Comparison of ENCODE assay signal across 32 cellular contexts in genomic region chr19:808176-808741, GRCh38. TPM values are rescaled to one million over a fixed set of nuclear protein-coding genes. Genes with fewer than 3 reads are reported as not detected.
DNase-seq lines count a peak whose midpoint lies in the region; ATAC-seq and TF ChIP-seq lines count a peak whose summit lies in the region.
"Had no signal": no experiment of that assay in that cellular context is flagged by ENCODE, and none has a peak within 500 bp of the region (broad histone marks: within the 10 kb centered on the region; RNA-seq: fewer than 3 reads in every experiment).

No MANE protein-coding gene starts in this region.

- no peak overlapping the region for H3K4me3 ChIP-seq in H7 (ENCODE audit: insufficient read depth, low read depth, low read length)
- H3K4me3 ChIP-seq in endodermal cell (ENCODE audit: low read length): no peak overlapping the region
- H3K4me3 ChIP-seq in osteoblast (ENCODE audit: insufficient read depth, low read length): no peak overlapping the region
- H3K4me3 ChIP-seq in hepatocyte: no peak overlapping the region
- H3K4me3 ChIP-seq: ascending aorta, HAP-1, pancreas, SJSA1, transverse colon had no signal

- DNase-seq in CD4-positive, alpha-beta T cell: no peak
- DNase-seq in H7 (peak; percentile 75), endodermal cell (peak; percentile 54), osteoblast (ENCODE audit: insufficient read length, low spot score, missing footprints) (peak; percentile 89), hepatocyte (ENCODE audit: low spot score) (no peak)
- no peak for DNase-seq in activated naive CD4-positive, alpha-beta T cell treated with anti-CD3 and anti-CD28 coated beads for 36 hours
- DNase-seq: activated CD4-positive, CD25-positive, alpha-beta regulatory T cell treated with anti-CD3 and anti-CD28 coated beads, Interleukin-2, amount 50 U/mL, for 72 hours; activated CD8-positive, alpha-beta T cell treated with anti-CD3 and anti-CD28 coated beads for 36 hours; activated effector memory CD4-positive, alpha-beta T cell treated with Interleukin-2 at 50 U/mL for 16 hours; activated naive CD8-positive, alpha-beta T cell treated with anti-CD3 and anti-CD28 coated beads, Interleukin-2, amount 10 ng/mL, durations not matched to agents 7 days and 5 days; left ventricle myocardium superior; natural killer cell; NCI-H1436; NCI-H2107; NCI-H446; NCI-H774; stimulated activated CD4-positive, alpha-beta T cell treated with anti-CD3 and anti-CD28 coated beads, Interleukin-2, amount 100 ng/mL, for 24 hours; transverse colon had no signal

- H3K4me1 ChIP-seq in endodermal cell (ENCODE audit: control insufficient read depth, insufficient read depth, low read length): no peaks in the 10 kb centered on the region
- no peaks in the 10 kb centered on the region for H3K4me1 ChIP-seq in osteoblast (ENCODE audit: insufficient read depth, low read length)
- no peaks in the 10 kb centered on the region for H3K4me1 ChIP-seq in hepatocyte (ENCODE audit: insufficient read depth)
- H3K4me1 ChIP-seq: ascending aorta, HAP-1, pancreas, SJSA1 had no signal

- peaks cover 13% of the 10 kb centered on the region for H3K4me1 Mint-ChIP-seq in CD4-positive, alpha-beta T cell (ENCODE audit: low read depth)
- no peaks in the 10 kb centered on the region for H3K4me1 Mint-ChIP-seq in endodermal cell
- H3K4me1 Mint-ChIP-seq in activated naive CD4-positive, alpha-beta T cell treated with anti-CD3 and anti-CD28 coated beads for 36 hours (ENCODE audit: low read depth): no peaks in the 10 kb centered on the region

- H3K79me2 ChIP-seq in osteoblast (ENCODE audit: insufficient read depth, low read length) (peaks cover 77% of the 10 kb centered on the region), hepatocyte (peaks cover 64% of the 10 kb centered on the region)

- CTCF ChIA-PET in CD4-positive, alpha-beta T cell (lab: Charles Lee): no interaction called here
- CTCF ChIA-PET in activated naive CD4-positive, alpha-beta T cell treated with anti-CD3 and anti-CD28 coated beads for 36 hours (lab: Charles Lee): no interaction called here

- H3K27ac Mint-ChIP-seq in CD4-positive, alpha-beta T cell: peak overlapping the region; percentile 58
- peak overlapping the region; percentile 88 for H3K27ac Mint-ChIP-seq in endodermal cell
- H3K27ac Mint-ChIP-seq in activated naive CD4-positive, alpha-beta T cell treated with anti-CD3 and anti-CD28 coated beads for 36 hours: no peak overlapping the region
- H3K27ac Mint-ChIP-seq: activated CD8-positive, alpha-beta T cell treated with anti-CD3 and anti-CD28 coated beads for 36 hours; dendritic cell treated with granulocyte-macrophage colony-stimulating factor and Interleukin-4, amounts not matched to agents 40 ng/mL and 50 ng/mL, for 4 days had no signal

- no peak overlapping the region for H2AFZ ChIP-seq in osteoblast (ENCODE audit: low read length)
- no peak overlapping the region for H2AFZ ChIP-seq in hepatocyte

- no peak overlapping the region for H3K9ac ChIP-seq in endodermal cell (ENCODE audit: extremely low read depth, low read length, poor library complexity, severe bottlenecking)

- POLR2A ChIA-PET in CD4-positive, alpha-beta T cell (lab: Charles Lee): no interaction called here

- H3K4me3 Mint-ChIP-seq in CD4-positive, alpha-beta T cell: peak overlapping the region; percentile 4
- no peak overlapping the region for H3K4me3 Mint-ChIP-seq in endodermal cell
- no peak overlapping the region for H3K4me3 Mint-ChIP-seq in activated naive CD4-positive, alpha-beta T cell treated with anti-CD3 and anti-CD28 coated beads for 36 hours
- H3K4me3 Mint-ChIP-seq: activated CD8-positive, alpha-beta T cell treated with anti-CD3 and anti-CD28 coated beads for 36 hours; activated naive CD8-positive, alpha-beta T cell treated with anti-CD3 and anti-CD28 coated beads, Interleukin-2, amount 10 ng/mL, durations not matched to agents 7 days and 5 days; dendritic cell treated with granulocyte-macrophage colony-stimulating factor and Interleukin-4, amounts not matched to agents 40 ng/mL and 50 ng/mL, for 4 days; natural killer cell had no signal

- H3K9me3 ChIP-seq in CD4-positive, alpha-beta T cell (ENCODE audit: control insufficient read depth, low read length): no peaks in the 10 kb centered on the region
- H3K9me3 ChIP-seq in endodermal cell (ENCODE audit: control insufficient read depth, low read length): no peaks in the 10 kb centered on the region
- no peaks in the 10 kb centered on the region for H3K9me3 ChIP-seq in osteoblast (ENCODE audit: low read depth, low read length)
- no peaks in the 10 kb centered on the region for H3K9me3 ChIP-seq in hepatocyte (ENCODE audit: low read depth)
- H3K9me3 ChIP-seq: ascending aorta, HAP-1, pancreas, SJSA1, transverse colon had no signal

- H3K36me3 Mint-ChIP-seq in CD4-positive, alpha-beta T cell (ENCODE audit: low read depth): peaks cover 54% of the 10 kb centered on the region
- H3K36me3 Mint-ChIP-seq in endodermal cell (ENCODE audit: low read depth): peaks cover 64% of the 10 kb centered on the region
- H3K36me3 Mint-ChIP-seq in activated naive CD4-positive, alpha-beta T cell treated with anti-CD3 and anti-CD28 coated beads for 36 hours (ENCODE audit: low read depth): peaks cover 51% of the 10 kb centered on the region

- H3K27me3 ChIP-seq in CD4-positive, alpha-beta T cell (ENCODE audit: control insufficient read depth, insufficient read depth, low read length): no peaks in the 10 kb centered on the region
- H3K27me3 ChIP-seq in H7 (ENCODE audit: control insufficient read depth, insufficient read depth, low read length): no peaks in the 10 kb centered on the region
- no peaks in the 10 kb centered on the region for H3K27me3 ChIP-seq in endodermal cell (ENCODE audit: control insufficient read depth, insufficient read depth, low read length, poor library complexity, severe bottlenecking)
- no peaks in the 10 kb centered on the region for H3K27me3 ChIP-seq in osteoblast (ENCODE audit: insufficient read depth, low read length)
- H3K27me3 ChIP-seq in hepatocyte: no peaks in the 10 kb centered on the region
- H3K27me3 ChIP-seq: ascending aorta, pancreas, SJSA1, transverse colon had no signal

- H3K9me2 ChIP-seq in hepatocyte (replicated peaks; ENCODE audit: insufficient read depth): no peaks in the 10 kb centered on the region

- H4K20me1 ChIP-seq in osteoblast (ENCODE audit: insufficient read depth, low read length): peaks cover 75% of the 10 kb centered on the region
- H4K20me1 ChIP-seq in hepatocyte (ENCODE audit: insufficient read depth, poor library complexity, severe bottlenecking): peaks cover 82% of the 10 kb centered on the region

- no peak overlapping the region for H3K4me2 ChIP-seq in osteoblast (ENCODE audit: insufficient read depth, low read length)
- no peak overlapping the region for H3K4me2 ChIP-seq in hepatocyte

- no peak overlapping the region for H3K27ac ChIP-seq in CD4-positive, alpha-beta T cell (ENCODE audit: low read depth, low read length)
- H3K27ac ChIP-seq in endodermal cell (ENCODE audit: low read depth, low read length) (no peak overlapping the region), osteoblast (ENCODE audit: low read depth, low read length) (no peak overlapping the region), hepatocyte (no peak overlapping the region)
- H3K27ac ChIP-seq: ascending aorta, C4-2B, pancreas, SJSA1, transverse colon had no signal

- no peaks in the 10 kb centered on the region for H3K9me3 Mint-ChIP-seq in CD4-positive, alpha-beta T cell
- H3K9me3 Mint-ChIP-seq in endodermal cell: no peaks in the 10 kb centered on the region
- no peaks in the 10 kb centered on the region for H3K9me3 Mint-ChIP-seq in activated naive CD4-positive, alpha-beta T cell treated with anti-CD3 and anti-CD28 coated beads for 36 hours
- H3K9me3 Mint-ChIP-seq: activated CD8-positive, alpha-beta T cell treated with anti-CD3 and anti-CD28 coated beads for 36 hours; activated naive CD8-positive, alpha-beta T cell treated with anti-CD3 and anti-CD28 coated beads, Interleukin-2, amount 10 ng/mL, durations not matched to agents 7 days and 5 days; dendritic cell treated with granulocyte-macrophage colony-stimulating factor and Interleukin-4, amounts not matched to agents 40 ng/mL and 50 ng/mL, for 4 days; natural killer cell had no signal

- intact Hi-C loops in CD4-positive, alpha-beta T cell (cut with DNase I, micrococcal nuclease): no loop called here
- intact Hi-C loops in activated naive CD4-positive, alpha-beta T cell treated with anti-CD3 and anti-CD28 coated beads for 36 hours (cut with micrococcal nuclease): no loop called here

- WGBS in endodermal cell (ENCODE audit: insufficient coverage in 1 of 2, insufficient read length in 1 of 2), 2 experiments: 96 to 97% methylated on average over 25 to 45 of the region's 45 CpGs
- 96% methylated on average over 25 of the region's 45 CpGs for WGBS in hepatocyte (ENCODE audit: low lambda C conversion rate, missing lambda C conversion rate)

- ATAC-seq in CD4-positive, alpha-beta T cell (ENCODE audit: poor library complexity): no peak
- ATAC-seq in GM21529 (IDR thresholded peaks at IDR 0.05; ENCODE audit: unreplicated experiment): no peak
- ATAC-seq: activated CD8-positive, alpha-beta T cell treated with anti-CD3 and anti-CD28 coated beads for 36 hours; left ventricle myocardium superior; natural killer cell; pancreas had no signal

- H3K27me3 Mint-ChIP-seq in CD4-positive, alpha-beta T cell: no peaks in the 10 kb centered on the region
- no peaks in the 10 kb centered on the region for H3K27me3 Mint-ChIP-seq in endodermal cell (ENCODE audit: insufficient read depth)
- no peaks in the 10 kb centered on the region for H3K27me3 Mint-ChIP-seq in activated naive CD4-positive, alpha-beta T cell treated with anti-CD3 and anti-CD28 coated beads for 36 hours (ENCODE audit: low read depth)
- H3K27me3 Mint-ChIP-seq: activated CD8-positive, alpha-beta T cell treated with anti-CD3 and anti-CD28 coated beads for 36 hours; activated naive CD8-positive, alpha-beta T cell treated with anti-CD3 and anti-CD28 coated beads, Interleukin-2, amount 10 ng/mL, durations not matched to agents 7 days and 5 days; dendritic cell treated with granulocyte-macrophage colony-stimulating factor and Interleukin-4, amounts not matched to agents 40 ng/mL and 50 ng/mL, for 4 days had no signal

- peaks cover 44% of the 10 kb centered on the region for H3K36me3 ChIP-seq in H7 (replicated peaks; ENCODE audit: control insufficient read depth, insufficient read depth, low read length)
- H3K36me3 ChIP-seq in endodermal cell (ENCODE audit: control insufficient read depth, insufficient read depth, low read length): peaks cover 84% of the 10 kb centered on the region
- peaks cover 87% of the 10 kb centered on the region for H3K36me3 ChIP-seq in osteoblast (ENCODE audit: insufficient read depth, low read length)
- peaks cover 5% of the 10 kb centered on the region for H3K36me3 ChIP-seq in hepatocyte (replicated peaks; ENCODE audit: insufficient read depth, low read depth)

- TF ChIP-seq CTCF in CD4-positive, alpha-beta T cell (IDR thresholded peaks at IDR 0.05): no peak
- TF ChIP-seq CTCF in endodermal cell (conservative IDR thresholded peaks at IDR 0.05) (no peak), osteoblast (IDR thresholded peaks at IDR 0.05; ENCODE audit: extremely low read depth, low read depth, low read length) (no peak), hepatocyte (IDR thresholded peaks at IDR 0.05; ENCODE audit: poor library complexity) (no peak)

RNA-seq across cellular contexts. Expression of gene PTBP1, which starts 11.0 kb away (rescaled TPM):
- total RNA-seq in CD4-positive, alpha-beta T cell: 100 to 1,000 TPM; 246 to 252 TPM
- total RNA-seq in H7 (2014; rRNA removed; shearing (Covaris generic)): 460 and 481 TPM in 2 replicates
- 100 to 1,000 TPM; 647 to 694 TPM for total RNA-seq in endodermal cell
- 360 TPM for polyA plus RNA-seq in endodermal cell (2013, experiment 1 of 2)
- 328 TPM for polyA plus RNA-seq in endodermal cell (2013, experiment 2 of 2)
- total RNA-seq in osteoblast: 106 and 124 TPM in 2 replicates
- total RNA-seq in activated naive CD4-positive, alpha-beta T cell treated with anti-CD3 and anti-CD28 coated beads for 36 hours: 100 to 1,000 TPM; 510 to 532 TPM
- total RNA-seq in hepatocyte: 144 and 178 TPM in 2 replicates
- polyA plus RNA-seq in hepatocyte: 204 and 219 TPM in 2 replicates

RNA-seq across cellular contexts. Expression of gene PLPPR3, which starts 13.5 kb away (rescaled TPM):
- not detected for total RNA-seq in CD4-positive, alpha-beta T cell
- 52.0 and 53.8 TPM in 2 replicates for total RNA-seq in H7 (2014; rRNA removed; shearing (Covaris generic))
- total RNA-seq in endodermal cell (100 to 1,000 TPM; 110 to 111 TPM), osteoblast (0.36 TPM in 1 of 2 replicates, not detected in the other), hepatocyte (7.6 and 11.1 TPM in 2 replicates)
- polyA plus RNA-seq in endodermal cell (2013, experiment 1 of 2): 157 TPM
- 150 TPM for polyA plus RNA-seq in endodermal cell (2013, experiment 2 of 2)
- not detected for total RNA-seq in activated naive CD4-positive, alpha-beta T cell treated with anti-CD3 and anti-CD28 coated beads for 36 hours
- polyA plus RNA-seq in hepatocyte: 11.4 and 11.7 TPM in 2 replicates
- total RNA-seq: activated CD8-positive, alpha-beta T cell treated with anti-CD3 and anti-CD28 coated beads for 36 hours; activated naive CD8-positive, alpha-beta T cell treated with anti-CD3 and anti-CD28 coated beads, Interleukin-2, amount 10 ng/mL, durations not matched to agents 7 days and 5 days; ascending aorta; cardiac septum; HT1080; left ventricle myocardium superior; mononuclear cell; natural killer cell; T-helper 1 cell treated with Interleukin-12 subunit alpha and Interleukin-12 subunit beta and Interleukin-4 antibody, amounts not matched to agents 30 ng/mL and 1 ng/mL, for 36 hours; transverse colon had no signal

RNA-seq across cellular contexts. Expression of gene AZU1, which starts 19.4 kb away (rescaled TPM):
- total RNA-seq in CD4-positive, alpha-beta T cell: under 1 TPM; 0.47 to 0.49 TPM
- total RNA-seq in H7 (2014; rRNA removed; shearing (Covaris generic)): 0.85 and 1.3 TPM in 2 replicates
- total RNA-seq in endodermal cell (1 to 10 TPM; 2.5 to 3.7 TPM), osteoblast (not detected in 2 replicates), hepatocyte (not detected in 2 replicates)
- polyA plus RNA-seq in endodermal cell (2013, experiment 1 of 2): 1.2 TPM
- polyA plus RNA-seq in endodermal cell (2013, experiment 2 of 2): 1.2 TPM
- total RNA-seq in activated naive CD4-positive, alpha-beta T cell treated with anti-CD3 and anti-CD28 coated beads for 36 hours: not detected
- 0.94 TPM in 1 of 2 replicates, not detected in the other for polyA plus RNA-seq in hepatocyte
- total RNA-seq: activated CD8-positive, alpha-beta T cell treated with anti-CD3 and anti-CD28 coated beads for 36 hours; ascending aorta; Daoy; HT1080; left ventricle myocardium superior; pancreas; SJSA1; T-helper 1 cell treated with Interleukin-12 subunit alpha and Interleukin-12 subunit beta and Interleukin-4 antibody, amounts not matched to agents 30 ng/mL and 1 ng/mL, for 36 hours; transverse colon had no signal
- polyA plus RNA-seq: fibroblast of lung had no signal

RNA-seq across cellular contexts. Expression of gene PRTN3, which starts 32.5 kb away (rescaled TPM):
- total RNA-seq in CD4-positive, alpha-beta T cell: not detected
- 0.66 TPM in 1 of 2 replicates, not detected in the other for total RNA-seq in H7 (2014; rRNA removed; shearing (Covaris generic))
- not detected for total RNA-seq in endodermal cell
- 0.61 TPM for polyA plus RNA-seq in endodermal cell (2013, experiment 1 of 2)
- polyA plus RNA-seq in endodermal cell (2013, experiment 2 of 2): 0.29 TPM
- total RNA-seq in osteoblast: not detected in 2 replicates
- total RNA-seq in activated naive CD4-positive, alpha-beta T cell treated with anti-CD3 and anti-CD28 coated beads for 36 hours: not detected
- total RNA-seq in hepatocyte: not detected in 2 replicates
- not detected in 2 replicates for polyA plus RNA-seq in hepatocyte
- total RNA-seq: activated CD8-positive, alpha-beta T cell treated with anti-CD3 and anti-CD28 coated beads for 36 hours; activated naive CD8-positive, alpha-beta T cell treated with anti-CD3 and anti-CD28 coated beads, Interleukin-2, amount 10 ng/mL, durations not matched to agents 7 days and 5 days; ascending aorta; Daoy; fibroblast of lung; HT1080; left ventricle myocardium superior; SJSA1; T-helper 1 cell treated with Interleukin-12 subunit alpha and Interleukin-12 subunit beta and Interleukin-4 antibody, amounts not matched to agents 30 ng/mL and 1 ng/mL, for 36 hours; transverse colon had no signal
- polyA plus RNA-seq: AG04450, fibroblast of lung had no signal

RNA-seq across cellular contexts. Expression of gene ELANE, which starts 43.8 kb away (rescaled TPM):
- not detected for total RNA-seq in CD4-positive, alpha-beta T cell
- total RNA-seq in H7 (2014; rRNA removed; shearing (Covaris generic)): not detected in 2 replicates
- total RNA-seq in endodermal cell: not detected
- polyA plus RNA-seq in endodermal cell (2013, experiment 1 of 2): not detected
- polyA plus RNA-seq in endodermal cell (2013, experiment 2 of 2): not detected
- total RNA-seq in osteoblast: 0.36 and 0.59 TPM in 2 replicates
- total RNA-seq in activated naive CD4-positive, alpha-beta T cell treated with anti-CD3 and anti-CD28 coated beads for 36 hours: not detected
- 0.83 and 1.2 TPM in 2 replicates for total RNA-seq in hepatocyte
- 0.81 and 3.0 TPM in 2 replicates for polyA plus RNA-seq in hepatocyte
- total RNA-seq: activated CD8-positive, alpha-beta T cell treated with anti-CD3 and anti-CD28 coated beads for 36 hours; activated naive CD8-positive, alpha-beta T cell treated with anti-CD3 and anti-CD28 coated beads, Interleukin-2, amount 10 ng/mL, durations not matched to agents 7 days and 5 days; ascending aorta; Daoy; HT1080; SJSA1; T-helper 1 cell treated with Interleukin-12 subunit alpha and Interleukin-12 subunit beta and Interleukin-4 antibody, amounts not matched to agents 30 ng/mL and 1 ng/mL, for 36 hours had no signal
- polyA plus RNA-seq: AG04450 had no signal

Comparison
In these comparisons a context has a peak if more than half of its experiments do, and no peak if none do; other contexts are left out.
1. DNase-seq: peak in H7 (single experiment), endodermal cell (single experiment) and osteoblast (single experiment); none in CD4-positive, alpha-beta T cell (0 of 10), activated naive CD4-positive, alpha-beta T cell treated with anti-CD3 and anti-CD28 coated beads for 36 hours (single experiment) and hepatocyte (single experiment).